Comparison of ENCODE assay signal across 8 cellular contexts in genomic region chr6:152338335-152339125, GRCh38.
A peak's percentile ranks its signal among the peaks of the same experiment; 100 is the strongest.
DNase-seq lines count a peak whose midpoint lies in the region; ATAC-seq and TF ChIP-seq lines count a peak whose summit lies in the region.

No MANE protein-coding gene starts in this region.

- peaks cover 2% of the 10 kb centered on the region for H3K4me1 Mint-ChIP-seq in activated naive CD8-positive, alpha-beta T cell treated with anti-CD3 and anti-CD28 coated beads, Interleukin-2, amount 10 ng/mL, durations not matched to agents 7 days and 5 days

- peak; percentile 17 for DNase-seq in SKM-1 (lab: John Stamatoyannopoulos, UW; ENCODE audit: unreplicated experiment)
- peak; percentile 63 for DNase-seq in activated naive CD8-positive, alpha-beta T cell treated with anti-CD3 and anti-CD28 coated beads, Interleukin-2, amount 10 ng/mL, durations not matched to agents 7 days and 5 days
- DNase-seq in right cardiac atrium, result peak; percentile 45 to 87 (median 77)
- DNase-seq in spleen, result peak; percentile 80
- no peak for DNase-seq in GM19240 (ENCODE audit: insufficient read length, low spot score)

- H3K4me3 ChIP-seq in right cardiac atrium (ENCODE audit: low read length) (no peak overlapping the region), spleen (no peak overlapping the region)

- no peak overlapping the region for H3K27ac Mint-ChIP-seq in activated naive CD8-positive, alpha-beta T cell treated with anti-CD3 and anti-CD28 coated beads, Interleukin-2, amount 10 ng/mL, durations not matched to agents 7 days and 5 days

- H3K36me3 Mint-ChIP-seq in activated naive CD8-positive, alpha-beta T cell treated with anti-CD3 and anti-CD28 coated beads, Interleukin-2, amount 10 ng/mL, durations not matched to agents 7 days and 5 days, result no peaks in the 10 kb centered on the region

- WGBS in right cardiac atrium, result 55% methylated on average over 10 of the region's 10 CpGs
- WGBS in spleen, 5 donors, result 47 to 50% (median 49%) methylated on average over 10 of the region's 10 CpGs

- H3K27me3 ChIP-seq in right cardiac atrium (ENCODE audit: control insufficient read depth, insufficient read depth), result no peaks in the 10 kb centered on the region
- H3K27me3 ChIP-seq in spleen (replicated peaks in 1 of 7), result no peaks in the 10 kb centered on the region

- intact Hi-C loops in right cardiac atrium (cut with DNase I) (no loop called here), spleen (cut with DNase I; ENCODE audit: low total_unique reads) (no loop called here)

- peaks cover 0 to 94% (median 16%) of the 10 kb centered on the region in 6 donors for H3K36me3 ChIP-seq in spleen

- H3K27me3 Mint-ChIP-seq in activated naive CD8-positive, alpha-beta T cell treated with anti-CD3 and anti-CD28 coated beads, Interleukin-2, amount 10 ng/mL, durations not matched to agents 7 days and 5 days, result peaks cover 9% of the 10 kb centered on the region

- no peaks in the 10 kb centered on the region for H3K9me3 Mint-ChIP-seq in activated naive CD8-positive, alpha-beta T cell treated with anti-CD3 and anti-CD28 coated beads, Interleukin-2, amount 10 ng/mL, durations not matched to agents 7 days and 5 days

- ATAC-seq in GM19043 (IDR thresholded peaks at IDR 0.05; ENCODE audit: low read depth, unreplicated experiment) (peak; percentile 89), HG03159 (IDR thresholded peaks at IDR 0.05; ENCODE audit: unreplicated experiment) (peak; percentile 94), right cardiac atrium (peak; percentile 73 to 78)
- ATAC-seq in activated naive CD8-positive, alpha-beta T cell treated with anti-CD3 and anti-CD28 coated beads, Interleukin-2, amount 10 ng/mL, durations not matched to agents 7 days and 5 days (ENCODE audit: low read depth), result peak; percentile 78

- H3K4me3 Mint-ChIP-seq in activated naive CD8-positive, alpha-beta T cell treated with anti-CD3 and anti-CD28 coated beads, Interleukin-2, amount 10 ng/mL, durations not matched to agents 7 days and 5 days, result no peak overlapping the region

- H3K9me3 ChIP-seq in right cardiac atrium (ENCODE audit: control insufficient read depth, low read length) (no peaks in the 10 kb centered on the region), spleen (no peaks in the 10 kb centered on the region)

- POLR2A ChIA-PET in activated naive CD8-positive, alpha-beta T cell treated with anti-CD3 and anti-CD28 coated beads, Interleukin-2, amount 10 ng/mL, durations not matched to agents 7 days and 5 days (lab: Charles Lee), result interaction anchor here (2.2 kb wide), 1 partner anchor 37 kb away, joined by 11 read pairs; no protein-coding TSS in a partner anchor

- no peak for TF ChIP-seq POLR2A in spleen (IDR thresholded peaks at IDR 0.05)

- TF ChIP-seq CTCF in C4-2B (conservative IDR thresholded peaks at IDR 0.05), result peak; percentile 91
- TF ChIP-seq CTCF in spleen (IDR thresholded peaks at IDR 0.05 in 8 of 11, conservative IDR thresholded peaks at IDR 0.05 in 3 of 11), result peak; percentile 78 to 93 (median 89)

- no peaks in the 10 kb centered on the region for H3K4me1 ChIP-seq in right cardiac atrium (ENCODE audit: control insufficient read depth, insufficient read depth, low read length)
- peaks cover 0 to 17% (median 0%) of the 10 kb centered on the region in 6 donors for H3K4me1 ChIP-seq in spleen

- H3K27ac ChIP-seq in C4-2B (no peak overlapping the region), right cardiac atrium (ENCODE audit: low read length) (no peak overlapping the region), spleen (no peak overlapping the region)
